2 cellular contexts compared by ENCODE assay signal in genomic region chr12:128818065-128819022, GRCh38.
A peak's percentile ranks its signal among the peaks of the same experiment; 100 is the strongest.
TF ChIP-seq lines count a peak whose summit lies in the region.

No MANE protein-coding gene starts in this region.

TF ChIP-seq in liver, 16 proteins besides CTCF, POLR2A, EP300 and RAD21:
- TF ChIP-seq FOXA2 (IDR thresholded peaks at IDR 0.05), result no peak
- TF ChIP-seq FOXA1 (IDR thresholded peaks at IDR 0.05), result peak; percentile 13

TF ChIP-seq in HepG2, 621 proteins besides CTCF, POLR2A, EP300 and RAD21:
- TF ChIP-seq PAF1 (CRISPR knock-in tag; IDR thresholded peaks at IDR 0.05), result no peak
- TF ChIP-seq ZNF207 (IDR thresholded peaks at IDR 0.05; ENCODE audit: borderline replicate concordance), result no peak
- TF ChIP-seq MLXIP (CRISPR knock-in tag; IDR thresholded peaks at IDR 0.05; ENCODE audit: borderline replicate concordance), result no peak
